In genomic region chr9:36900136-36900855, GRCh38 we compare ENCODE assay signal across 18 cellular contexts.
"Had no signal": no experiment of that assay in that cellular context is flagged by ENCODE, and none has a peak within 500 bp of the region (broad histone marks: within the 10 kb centered on the region; RNA-seq: fewer than 3 reads in every experiment).

No MANE protein-coding gene starts in this region.

- H3K4me3 Mint-ChIP-seq: activated CD4-positive, alpha-beta memory T cell treated with anti-CD3 and anti-CD28 coated beads for 36 hours; activated CD8-positive, alpha-beta memory T cell treated with anti-CD3 and anti-CD28 coated beads, Interleukin-2, amount 10 ng/mL, durations not matched to agents 7 days and 5 days; activated T-cell treated with anti-CD3 and anti-CD28 coated beads, Interleukin-2, amount 50 U/mL, for 4 hours; naive thymus-derived CD4-positive, alpha-beta T cell; stimulated activated naive CD8-positive, alpha-beta T cell treated with anti-CD3 and anti-CD28 coated beads, Interleukin-15, Interleukin-2, amounts not matched to agents 100 ng/mL and 50 ng/mL, for 24 hours; T-helper 2 cell treated with Interferon-gamma antibody and Interleukin-4, amounts not matched to agents 5 μg/mL and 100 μg/mL, for 36 hours; WTC11 had no signal

- DNase-seq: activated CD4-positive, alpha-beta memory T cell treated with anti-CD3 and anti-CD28 coated beads for 36 hours; activated CD4-positive, alpha-beta T cell treated with anti-CD3 and anti-CD28 coated beads for 4 hours; activated CD8-positive, alpha-beta memory T cell treated with anti-CD3 and anti-CD28 coated beads, Interleukin-2, amount 10 ng/mL, durations not matched to agents 7 days and 5 days; activated naive CD4-positive, alpha-beta T cell treated with anti-CD3 and anti-CD28 coated beads, Interleukin-2, amount 50 U/mL, for 16 hours; activated T-cell treated with anti-CD3 and anti-CD28 coated beads, Interleukin-2, amount 50 U/mL, for 4 hours; brain microvascular endothelial cell; central memory CD4-positive, alpha-beta T cell; erythroblast; foreskin melanocyte; glutamatergic neuron; hypothalamus; mucosa of descending colon; naive thymus-derived CD4-positive, alpha-beta T cell; uterus had no signal

- H3K36me3 Mint-ChIP-seq: activated CD4-positive, alpha-beta memory T cell treated with anti-CD3 and anti-CD28 coated beads for 36 hours; activated CD8-positive, alpha-beta memory T cell treated with anti-CD3 and anti-CD28 coated beads, Interleukin-2, amount 10 ng/mL, durations not matched to agents 7 days and 5 days; naive thymus-derived CD4-positive, alpha-beta T cell; WTC11 had no signal

- H3K9me3 Mint-ChIP-seq: activated CD4-positive, alpha-beta memory T cell treated with anti-CD3 and anti-CD28 coated beads for 36 hours; activated T-cell treated with anti-CD3 and anti-CD28 coated beads, Interleukin-2, amount 50 U/mL, for 4 hours; naive thymus-derived CD4-positive, alpha-beta T cell; stimulated activated naive CD8-positive, alpha-beta T cell treated with anti-CD3 and anti-CD28 coated beads, Interleukin-15, Interleukin-2, amounts not matched to agents 100 ng/mL and 50 ng/mL, for 24 hours; T-helper 2 cell treated with Interferon-gamma antibody and Interleukin-4, amounts not matched to agents 5 μg/mL and 100 μg/mL, for 36 hours; WTC11 had no signal

- ATAC-seq: activated CD8-positive, alpha-beta memory T cell treated with anti-CD3 and anti-CD28 coated beads, Interleukin-2, amount 10 ng/mL, durations not matched to agents 7 days and 5 days; activated T-cell treated with anti-CD3 and anti-CD28 coated beads, Interleukin-2, amount 50 U/mL, for 4 hours; left lung; mucosa of descending colon; naive thymus-derived CD4-positive, alpha-beta T cell; WTC11 had no signal

- H3K27ac Mint-ChIP-seq: activated CD4-positive, alpha-beta memory T cell treated with anti-CD3 and anti-CD28 coated beads for 36 hours; activated CD8-positive, alpha-beta memory T cell treated with anti-CD3 and anti-CD28 coated beads, Interleukin-2, amount 10 ng/mL, durations not matched to agents 7 days and 5 days; naive thymus-derived CD4-positive, alpha-beta T cell; stimulated activated naive CD8-positive, alpha-beta T cell treated with anti-CD3 and anti-CD28 coated beads, Interleukin-15, Interleukin-2, amounts not matched to agents 100 ng/mL and 50 ng/mL, for 24 hours; WTC11 had no signal
